In genomic region chr5:118554991-118555390, GRCh38 we compare ENCODE assay signal across 22 cellular contexts.
A peak's percentile ranks its signal among the peaks of the same experiment; 100 is the strongest.
DNase-seq lines count a peak whose midpoint lies in the region; ATAC-seq, FAIRE-seq and TF ChIP-seq lines count a peak whose summit lies in the region.
"Had no signal": no experiment of that assay in that cellular context is flagged by ENCODE, and none has a peak within 500 bp of the region (broad histone marks: within the 10 kb centered on the region; RNA-seq: fewer than 3 reads in every experiment).

No MANE protein-coding gene starts in this region.

- H3K27me3 ChIP-seq in bronchial epithelial cell (ENCODE audit: control insufficient read depth, insufficient read depth, low read length) (no peaks in the 10 kb centered on the region), Peyer's patch (no peaks in the 10 kb centered on the region)
- H3K27me3 ChIP-seq: BLaER1 treated with 17β-estradiol and CSF1 and Interleukin-3, amounts not matched to agents 10 nM and 100 nM had no signal

- no peak overlapping the region for H3K27ac ChIP-seq in Peyer's patch
- H3K27ac ChIP-seq: BLaER1 treated with 17β-estradiol and CSF1 and Interleukin-3, amounts not matched to agents 10 nM and 100 nM; PC-9 had no signal

- no peak for TF ChIP-seq POLR2A in Peyer's patch (IDR thresholded peaks at IDR 0.05)

- H3K4me3 ChIP-seq in LNCaP clone FGC (ENCODE audit: low read depth, low read length) (no peak overlapping the region), bronchial epithelial cell (ENCODE audit: low read depth, low read length) (no peak overlapping the region), Peyer's patch (no peak overlapping the region)
- H3K4me3 ChIP-seq: BLaER1 treated with 17β-estradiol and CSF1 and Interleukin-3, amounts not matched to agents 10 nM and 100 nM; PC-9 had no signal

- H3K36me3 ChIP-seq in bronchial epithelial cell (ENCODE audit: control insufficient read depth, insufficient read depth, low read length) (no peaks in the 10 kb centered on the region), Peyer's patch (no peaks in the 10 kb centered on the region)
- H3K36me3 ChIP-seq: BLaER1 treated with 17β-estradiol and CSF1 and Interleukin-3, amounts not matched to agents 10 nM and 100 nM had no signal

- no peak for FAIRE-seq in bronchial epithelial cell (lab: Jason Lieb, UNC)
- FAIRE-seq: D721Med, G401.6, GM12891, GM18507 had no signal

- ATAC-seq in GM21576 (IDR thresholded peaks at IDR 0.05; ENCODE audit: unreplicated experiment): no peak

- no peak for TF ChIP-seq CTCF in LNCaP clone FGC (IDR thresholded peaks at IDR 0.05; ENCODE audit: control insufficient read depth, extremely low read depth, insufficient read depth)
- no peak for TF ChIP-seq CTCF in bronchial epithelial cell (IDR thresholded peaks at IDR 0.05; ENCODE audit: insufficient read depth, low read length, severe bottlenecking)
- TF ChIP-seq CTCF in Peyer's patch (IDR thresholded peaks at IDR 0.05): no peak

- H3K9me3 ChIP-seq in Peyer's patch: no peaks in the 10 kb centered on the region
- H3K9me3 ChIP-seq: BLaER1 treated with 17β-estradiol and CSF1 and Interleukin-3, amounts not matched to agents 10 nM and 100 nM had no signal

- peak; percentile 5 for DNase-seq in SIG-M5 treated with dmso at 0.1 percent for 504 hours (lab: John Stamatoyannopoulos, UW; ENCODE audit: unreplicated experiment)
- no peak for DNase-seq in SIG-M5 (lab: John Stamatoyannopoulos, UW)
- DNase-seq in LNCaP clone FGC (ENCODE audit: low read depth): peak; percentile 30
- peak; percentile 48 for DNase-seq in bronchial epithelial cell (ENCODE audit: low read depth)
- DNase-seq in left kidney (ENCODE audit: low read depth, low spot score): peak; percentile 47
- DNase-seq in Peyer's patch: no peak
- no peak for DNase-seq in germinal center (ENCODE audit: low spot score)
- DNase-seq: CD8-positive, alpha-beta memory T cell; DND-41; H7; MM.1S; NCI-H1092 treated with DMSO at 0.1 percent for 48 hours; NCI-H1694 treated with DMSO at 0.1 percent for 48 hours; NCI-H2171; NCI-H446; PC-9 had no signal

- no peaks in the 10 kb centered on the region for H3K4me1 ChIP-seq in Peyer's patch

Comparison
In these comparisons a context has a peak if more than half of its experiments do, and no peak if none do; other contexts are left out.
1. DNase-seq: peak in SIG-M5 treated with dmso at 0.1 percent for 504 hours (single experiment), LNCaP clone FGC (single experiment), bronchial epithelial cell (single experiment) and left kidney (single experiment); none in SIG-M5 (single experiment), Peyer's patch (0 of 3) and germinal center (single experiment).